ENCODE assay signal across 9 cellular contexts in the genomic region with DNA sequence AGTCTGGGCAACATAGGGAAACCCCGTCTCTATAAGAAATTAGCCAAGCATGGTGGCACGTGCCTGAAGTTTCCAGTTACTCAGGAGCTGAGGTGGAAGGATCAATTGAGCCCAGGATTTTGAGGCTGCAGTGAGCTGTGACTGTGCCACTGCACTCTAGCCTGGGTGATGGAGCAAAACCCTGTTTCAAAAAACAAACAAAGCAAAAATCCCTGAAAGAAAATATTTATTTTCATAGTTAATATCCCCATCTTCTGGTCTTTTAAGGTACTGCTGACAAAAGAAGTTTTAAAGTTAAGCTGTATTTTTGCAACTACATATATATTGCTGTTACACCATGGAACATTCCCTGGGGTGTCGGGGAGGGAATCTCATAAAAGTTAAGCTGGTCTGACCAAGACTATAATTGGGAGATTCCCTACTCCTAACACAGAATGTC. TPM values are rescaled to one million over a fixed set of nuclear protein-coding genes. Genes with fewer than 3 reads are reported as not detected.
DNase-seq lines count a peak whose midpoint lies in the region; ATAC-seq and TF ChIP-seq lines count a peak whose summit lies in the region.
"Had no signal": no experiment of that assay in that cellular context is flagged by ENCODE, and none has a peak within 500 bp of the region (broad histone marks: within the 10 kb centered on the region; RNA-seq: fewer than 3 reads in every experiment).

No MANE protein-coding gene starts in this region.

- H3K4me3 ChIP-seq in Karpas-422 (ENCODE audit: low read length): no peak overlapping the region
- no peak overlapping the region for H3K4me3 ChIP-seq in brain microvascular endothelial cell (ENCODE audit: low read depth, low read length)

- H3K9me3 Mint-ChIP-seq in CD14-positive monocyte: no peaks in the 10 kb centered on the region

- no peak for DNase-seq in CD14-positive monocyte (ENCODE audit: low spot score)
- DNase-seq in Karpas-422: peak; percentile 70
- DNase-seq in brain microvascular endothelial cell: no peak
- DNase-seq in lung microvascular endothelial cell (ENCODE audit: low read depth in 2 of 2): peak; percentile 9 to 34
- no peak for DNase-seq in NCI-H146 (lab: John Stamatoyannopoulos, UW)
- no peak for DNase-seq in GOT3 (lab: John Stamatoyannopoulos, UW)
- DNase-seq: SHP77 treated with DMSO at 0.1 percent for 48 hours had no signal

- H3K79me2 ChIP-seq in Karpas-422 (ENCODE audit: low read length): peaks cover 7% of the 10 kb centered on the region

- H3K4me1 Mint-ChIP-seq in CD14-positive monocyte: peaks cover 2% of the 10 kb centered on the region

- H3K9me2 ChIP-seq in Karpas-422 (replicated peaks; ENCODE audit: insufficient read depth, low read length): no peaks in the 10 kb centered on the region

- in situ Hi-C loops in brain microvascular endothelial cell (cut with HindIII; ENCODE audit: low pct_ligation_motif_present, low sequenced_read_pairs): no loop called here

- H3K27me3 Mint-ChIP-seq in CD14-positive monocyte (ENCODE audit: low read depth in 3 of 3): no peaks in the 10 kb centered on the region

- no peaks in the 10 kb centered on the region; the same call in 1 of the 2 replicates for H3K36me3 ChIP-seq in Karpas-422 (ENCODE audit: insufficient read depth, low read length)
- peaks cover 4% of the 10 kb centered on the region for H3K36me3 ChIP-seq in brain microvascular endothelial cell (replicated peaks)

- no peak overlapping the region for H3K4me2 ChIP-seq in Karpas-422 (ENCODE audit: low read depth, low read length, poor library complexity, severe bottlenecking)

- no peaks in the 10 kb centered on the region for H3K4me1 ChIP-seq in Karpas-422 (ENCODE audit: low read length)

- no peaks in the 10 kb centered on the region for H4K20me1 ChIP-seq in Karpas-422 (ENCODE audit: insufficient read depth, low read depth, low read length)

- no peak overlapping the region for H3K4me3 Mint-ChIP-seq in CD14-positive monocyte

- H3K27ac Mint-ChIP-seq in CD14-positive monocyte: peak overlapping the region in 1 of 7 donors; percentile 15

- no peak overlapping the region for H3K9ac ChIP-seq in Karpas-422 (ENCODE audit: low read length)

- TF ChIP-seq CTCF in CD14-positive monocyte (IDR thresholded peaks at IDR 0.05) (peak; percentile 36), brain microvascular endothelial cell (IDR thresholded peaks at IDR 0.05; ENCODE audit: low read depth, low read length, missing control alignments) (peak; percentile 40)

- H3K36me3 Mint-ChIP-seq in CD14-positive monocyte: peaks cover 45 to 53% of the 10 kb centered on the region in 2 donors

- H3K27ac ChIP-seq in Karpas-422 (ENCODE audit: low read length): no peak overlapping the region
- H3K27ac ChIP-seq in brain microvascular endothelial cell: no peak overlapping the region

- ATAC-seq in GM19351 (IDR thresholded peaks at IDR 0.05; ENCODE audit: unreplicated experiment) (no peak), HG03469 (IDR thresholded peaks at IDR 0.05; ENCODE audit: unreplicated experiment) (no peak)

- H3K27me3 ChIP-seq in Karpas-422 (ENCODE audit: low read length) (no peaks in the 10 kb centered on the region), brain microvascular endothelial cell (replicated peaks) (no peaks in the 10 kb centered on the region)

- H2AFZ ChIP-seq in Karpas-422 (ENCODE audit: low read length): peak overlapping the region; percentile 47; the same call in 1 of the 2 replicates

- intact Hi-C loops in CD14-positive monocyte (cut with micrococcal nuclease): no loop called here

- H3K9me3 ChIP-seq in Karpas-422 (ENCODE audit: low read length): no peaks in the 10 kb centered on the region

RNA-seq across cellular contexts. Expression of a gene that starts 26.0 kb away (rescaled TPM):
- 10 to 100 TPM; 18.8 to 19.5 TPM for polyA plus RNA-seq in CD14-positive monocyte
- total RNA-seq in Karpas-422 (2014; rRNA removed; shearing (Covaris generic); ENCODE audit: low replicate concordance): 6.3 and 9.0 TPM in 2 replicates
- 3.9 and 5.4 TPM in 2 replicates for total RNA-seq in lung microvascular endothelial cell

Comparison
In these comparisons a context has a peak if more than half of its experiments do, and no peak if none do; other contexts are left out.
1. DNase-seq: peak in Karpas-422 (single experiment) and lung microvascular endothelial cell (2 of 2); none in CD14-positive monocyte (single experiment), brain microvascular endothelial cell (single experiment), NCI-H146 (single experiment) and GOT3 (single experiment).